Comparison of ENCODE assay signal across 9 cellular contexts in genomic region chr12:46386360-46386867, GRCh38.
A peak's percentile ranks its signal among the peaks of the same experiment; 100 is the strongest.
DNase-seq lines count a peak whose midpoint lies in the region; TF ChIP-seq lines count a peak whose summit lies in the region.
"Had no signal": no experiment of that assay in that cellular context is flagged by ENCODE, and none has a peak within 500 bp of the region (broad histone marks: within the 10 kb centered on the region; RNA-seq: fewer than 3 reads in every experiment).

No MANE protein-coding gene starts in this region.

- no peaks in the 10 kb centered on the region for H3K36me3 ChIP-seq in KMS-11 (ENCODE audit: insufficient read depth)

- DNase-seq in brain pericyte (ENCODE audit: low read depth, low spot score) (peak; percentile 76), T-helper 2 cell (no peak), pons (ENCODE audit: low spot score) (no peak), NCI-H1105 treated with DMSO at 0.1 percent for 48 hours (lab: John Stamatoyannopoulos, UW) (no peak)
- DNase-seq in activated naive CD4-positive, alpha-beta T cell (lab: John Stamatoyannopoulos, UW), result no peak
- DNase-seq: NCI-H1436 had no signal

- peaks cover 9% of the 10 kb centered on the region for H3K36me3 Mint-ChIP-seq in nephron (ENCODE audit: low read depth)

- peak overlapping the region; percentile 27 to 93 (median 90) for H3K27ac Mint-ChIP-seq in nephron

- H3K27me3 Mint-ChIP-seq in nephron (ENCODE audit: low read depth), result no peaks in the 10 kb centered on the region

- no peaks in the 10 kb centered on the region for H4K20me1 ChIP-seq in KMS-11 (ENCODE audit: insufficient read depth)

- H3K27ac ChIP-seq in C4-2B (peak overlapping the region; percentile 67; the same call in 1 of the 2 replicates), KMS-11 (peak overlapping the region; percentile 76)

- H3K9me3 Mint-ChIP-seq in nephron, result no peaks in the 10 kb centered on the region

- H3K4me2 ChIP-seq in KMS-11, result peak overlapping the region; percentile 74

- no peaks in the 10 kb centered on the region for H3K27me3 ChIP-seq in KMS-11 (ENCODE audit: insufficient read depth, low read depth)

- H3K4me3 ChIP-seq in KMS-11 (IDR thresholded peaks at IDR 0.05; ENCODE audit: insufficient read depth, low read depth, low read length), result no peak overlapping the region

- H3K79me2 ChIP-seq in KMS-11 (ENCODE audit: insufficient read depth, low read depth), result peaks cover 14% of the 10 kb centered on the region; the same call in 1 of the 2 replicates

- TF ChIP-seq CTCF in C4-2B (conservative IDR thresholded peaks at IDR 0.05) (no peak), KMS-11 (conservative IDR thresholded peaks at IDR 0.05; ENCODE audit: low read depth, low read length) (no peak), nephron (IDR thresholded peaks at IDR 0.05; ENCODE audit: unreplicated experiment in 3 of 3) (no peak)

- H3K4me3 Mint-ChIP-seq in nephron, result peak overlapping the region in 1 of 3 experiments; percentile 50

- peak overlapping the region; percentile 45; the same call in 1 of the 2 replicates for H3K9ac ChIP-seq in KMS-11

- 0 out of 2 replicates have a peak overlapping the region, but pooled peaks have one; percentile 42 for H2AFZ ChIP-seq in KMS-11 (ENCODE audit: low read depth)

- H3K4me1 Mint-ChIP-seq in nephron, result peaks cover 68% of the 10 kb centered on the region

- peaks cover 77% of the 10 kb centered on the region for H3K4me1 ChIP-seq in KMS-11 (ENCODE audit: low read depth, poor library complexity, severe bottlenecking)
